ENCODE assay signal across 27 cellular contexts in genomic region chr10:32229170-32229569, GRCh38.
"Had no signal": no experiment of that assay in that cellular context is flagged by ENCODE, and none has a peak within 500 bp of the region (broad histone marks: within the 10 kb centered on the region; RNA-seq: fewer than 3 reads in every experiment).

No MANE protein-coding gene starts in this region.

- ATAC-seq: stimulated activated effector memory CD8-positive, alpha-beta T cell treated with anti-CD3 and anti-CD28 coated beads, Interleukin-12 subunit alpha, Interleukin-12 subunit beta, amount 100 ng/mL, for 72 hours; stimulated activated memory B cell treated with anti-CD40 and anti-IgM and Interleukin-4, amounts not matched to agents 10 μg/mL and 1 μg/mL and 100 μg/mL, for 72 hours; stimulated activated naive B cell treated with anti-CD40 and anti-IgM and Interleukin-4, amounts not matched to agents 10 μg/mL and 1 μg/mL and 100 μg/mL, for 72 hours; stimulated activated naive CD8-positive, alpha-beta T cell treated with anti-CD3 and anti-CD28 coated beads, Interleukin-15, amount 100 ng/mL, for 72 hours; stimulated activated naive CD8-positive, alpha-beta T cell treated with anti-CD3 and anti-CD28 coated beads, Interleukin-15, Interleukin-2, amounts not matched to agents 100 U/mL and 50 U/mL, for 24 hours; upper lobe of right lung had no signal

- DNase-seq: stimulated activated CD4-positive, alpha-beta T cell treated with anti-CD3 and anti-CD28 coated beads, Interleukin-2, amount 100 ng/mL, for 48 hours; stimulated activated CD4-positive, alpha-beta T cell treated with anti-CD3 and anti-CD28 coated beads, Interleukin-4, amount 100 ng/mL, for 1 hour; stimulated activated CD4-positive, alpha-beta T cell treated with anti-CD3 and anti-CD28 coated beads, Interleukin-4, amount 100 ng/mL, for 24 hours; stimulated activated CD4-positive, alpha-beta T cell treated with anti-CD3 and anti-CD28 coated beads, Interleukin-4, amount 100 ng/mL, for 4 hours; stimulated activated CD8-positive, alpha-beta memory T cell treated with anti-CD3 and anti-CD28 coated beads, Interleukin-4, amount 100 ng/mL, for 48 hours; stimulated activated naive B cell treated with anti-CD40 and anti-IgM and Interleukin-4, amounts not matched to agents 10 μg/mL and 1 μg/mL and 100 μg/mL, for 72 hours; stimulated activated naive CD4-positive, alpha-beta T cell; stimulated activated naive CD4-positive, alpha-beta T cell treated with Interleukin-2 at 50 U/mL for 16 hours; stimulated activated naive CD8-positive, alpha-beta T cell treated with anti-CD3 and anti-CD28 coated beads, Interleukin-15, amount 100 ng/mL, for 72 hours; stimulated activated naive CD8-positive, alpha-beta T cell treated with anti-CD3 and anti-CD28 coated beads, Interleukin-15, Interleukin-2, amounts not matched to agents 100 U/mL and 50 U/mL, for 24 hours; stomach; substantia nigra; testis; thyroid gland; tibial artery; transverse colon; upper lobe of left lung; upper lobe of right lung; uterus had no signal

- H3K27ac Mint-ChIP-seq: stimulated activated effector memory CD8-positive, alpha-beta T cell treated with anti-CD3 and anti-CD28 coated beads, Interleukin-12 subunit alpha, Interleukin-12 subunit beta, amount 100 ng/mL, for 72 hours; stimulated activated memory B cell treated with anti-CD40 and anti-IgM and Interleukin-4, amounts not matched to agents 10 μg/mL and 1 μg/mL and 100 μg/mL, for 72 hours; stimulated activated naive B cell treated with anti-CD40 and anti-IgM and Interleukin-4, amounts not matched to agents 10 μg/mL and 1 μg/mL and 100 μg/mL, for 72 hours; stimulated activated naive CD8-positive, alpha-beta T cell treated with anti-CD3 and anti-CD28 coated beads, Interleukin-15, amount 100 ng/mL, for 72 hours; stimulated activated naive CD8-positive, alpha-beta T cell treated with anti-CD3 and anti-CD28 coated beads, Interleukin-15, Interleukin-2, amounts not matched to agents 100 ng/mL and 50 ng/mL, for 24 hours; type B pancreatic cell had no signal

- H3K4me3 Mint-ChIP-seq: stimulated activated effector memory CD8-positive, alpha-beta T cell treated with anti-CD3 and anti-CD28 coated beads, Interleukin-12 subunit alpha, Interleukin-12 subunit beta, amount 100 ng/mL, for 72 hours; stimulated activated memory B cell treated with anti-CD40 and anti-IgM and Interleukin-4, amounts not matched to agents 10 μg/mL and 1 μg/mL and 100 μg/mL, for 72 hours; stimulated activated naive B cell treated with anti-CD40 and anti-IgM and Interleukin-4, amounts not matched to agents 10 μg/mL and 1 μg/mL and 100 μg/mL, for 72 hours; stimulated activated naive CD8-positive, alpha-beta T cell treated with anti-CD3 and anti-CD28 coated beads, Interleukin-15, amount 100 ng/mL, for 72 hours; stimulated activated naive CD8-positive, alpha-beta T cell treated with anti-CD3 and anti-CD28 coated beads, Interleukin-15, Interleukin-2, amounts not matched to agents 100 ng/mL and 50 ng/mL, for 24 hours; type B pancreatic cell had no signal

- H3K9me3 Mint-ChIP-seq: stimulated activated effector memory CD8-positive, alpha-beta T cell treated with anti-CD3 and anti-CD28 coated beads, Interleukin-12 subunit alpha, Interleukin-12 subunit beta, amount 100 ng/mL, for 72 hours; stimulated activated naive CD8-positive, alpha-beta T cell treated with anti-CD3 and anti-CD28 coated beads, Interleukin-15, amount 100 ng/mL, for 72 hours; stimulated activated naive CD8-positive, alpha-beta T cell treated with anti-CD3 and anti-CD28 coated beads, Interleukin-15, Interleukin-2, amounts not matched to agents 100 ng/mL and 50 ng/mL, for 24 hours; type B pancreatic cell had no signal

- H3K36me3 Mint-ChIP-seq: stimulated activated effector memory CD8-positive, alpha-beta T cell treated with anti-CD3 and anti-CD28 coated beads, Interleukin-12 subunit alpha, Interleukin-12 subunit beta, amount 100 ng/mL, for 72 hours; stimulated activated memory B cell treated with anti-CD40 and anti-IgM and Interleukin-4, amounts not matched to agents 10 μg/mL and 1 μg/mL and 100 μg/mL, for 72 hours; stimulated activated naive B cell treated with anti-CD40 and anti-IgM and Interleukin-4, amounts not matched to agents 10 μg/mL and 1 μg/mL and 100 μg/mL, for 72 hours; type B pancreatic cell had no signal

- H3K9me3 ChIP-seq: suprapubic skin, testis, thoracic aorta, thyroid gland, tibial artery, transverse colon, upper lobe of right lung, uterus, vagina had no signal

- H3K36me3 ChIP-seq: stomach, suprapubic skin, thoracic aorta, thyroid gland, tibial artery, tibial nerve, transverse colon, upper lobe of left lung, upper lobe of right lung, uterus, vagina had no signal

- H3K4me1 Mint-ChIP-seq: stimulated activated effector memory CD8-positive, alpha-beta T cell treated with anti-CD3 and anti-CD28 coated beads, Interleukin-12 subunit alpha, Interleukin-12 subunit beta, amount 100 ng/mL, for 72 hours; stimulated activated memory B cell treated with anti-CD40 and anti-IgM and Interleukin-4, amounts not matched to agents 10 μg/mL and 1 μg/mL and 100 μg/mL, for 72 hours; stimulated activated naive B cell treated with anti-CD40 and anti-IgM and Interleukin-4, amounts not matched to agents 10 μg/mL and 1 μg/mL and 100 μg/mL, for 72 hours; stimulated activated naive CD8-positive, alpha-beta T cell treated with anti-CD3 and anti-CD28 coated beads, Interleukin-15, amount 100 ng/mL, for 72 hours had no signal

- H3K27me3 Mint-ChIP-seq: stimulated activated memory B cell treated with anti-CD40 and anti-IgM and Interleukin-4, amounts not matched to agents 10 μg/mL and 1 μg/mL and 100 μg/mL, for 72 hours; stimulated activated naive CD8-positive, alpha-beta T cell treated with anti-CD3 and anti-CD28 coated beads, Interleukin-15, amount 100 ng/mL, for 72 hours; stimulated activated naive CD8-positive, alpha-beta T cell treated with anti-CD3 and anti-CD28 coated beads, Interleukin-15, Interleukin-2, amounts not matched to agents 100 ng/mL and 50 ng/mL, for 24 hours; type B pancreatic cell had no signal

- H3K4me1 ChIP-seq: stomach, suprapubic skin, testis, tibial artery, tibial nerve, transverse colon, upper lobe of left lung, upper lobe of right lung, uterus, vagina had no signal

- H3K4me3 ChIP-seq: stomach, suprapubic skin, testis, thoracic aorta, thyroid gland, tibial artery, tibial nerve, transverse colon, upper lobe of left lung, upper lobe of right lung, uterus, vagina had no signal
